8 cellular contexts compared by ENCODE assay signal in genomic region chr14:32201816-32202467, GRCh38. TPM values are rescaled to one million over a fixed set of nuclear protein-coding genes. Genes with fewer than 3 reads are reported as not detected.
DNase-seq lines count a peak whose midpoint lies in the region; ATAC-seq lines count a peak whose summit lies in the region.

TSS of gene RNU6-7 (plus strand) at chr14:32202045.

- peak within 1 kb of the TSS; percentile 95 to 100 (median 99) for H3K27ac Mint-ChIP-seq in CD8-positive, alpha-beta memory T cell
- peak within 1 kb of the TSS; percentile 97 for H3K27ac Mint-ChIP-seq in T-helper 2 cell treated with Interferon-gamma antibody and Interleukin-4, amounts not matched to agents 5 μg/mL and 100 μg/mL, for 36 hours

- peak in 4 of 5 donors; percentile 1 to 81 (median 51) for DNase-seq in CD8-positive, alpha-beta memory T cell
- DNase-seq in MG63, result no peak
- peak; percentile 16 for DNase-seq in T-helper 2 cell treated with Interferon-gamma antibody and Interleukin-4, amounts not matched to agents 5 μg/mL and 100 μg/mL, for 36 hours (ENCODE audit: low spot score)
- peak; percentile 25 for DNase-seq in dermis blood vessel endothelial cell
- peak in 24 of 49 donors; percentile 2 to 84 (median 27) for DNase-seq in substantia nigra (lab: John Stamatoyannopoulos, UW)
- no peak for DNase-seq in HCEC 1CT

- WGBS in mesodermal cell (ENCODE audit: insufficient coverage in 2 of 2), 2 experiments, result 1 to 2% methylated on average over 34 of the region's 38 CpGs

- peak within 1 kb of the TSS; percentile 85 for H3K4me3 ChIP-seq in CD8-positive, alpha-beta memory T cell (ENCODE audit: low read length)
- H3K4me3 ChIP-seq in MG63 (peak within 1 kb of the TSS; percentile 44), mesodermal cell (ENCODE audit: extremely low read depth, insufficient read depth, low read length, poor library complexity, severe bottlenecking) (peak within 1 kb of the TSS; percentile 61)

- CTCF ChIA-PET in CD8-positive, alpha-beta memory T cell (lab: Charles Lee), result interaction anchor here (0.7 to 1.9 kb wide), 2 partner anchors 124 to 127 kb away, joined by 3 to 18 read pairs; partner anchors contain the start of gene ARHGAP5

- peaks cover 29 to 43% (median 40%) of the 10 kb centered on the region in 3 donors for H3K4me1 Mint-ChIP-seq in CD8-positive, alpha-beta memory T cell
- peaks cover 41% of the 10 kb centered on the region for H3K4me1 Mint-ChIP-seq in T-helper 2 cell treated with Interferon-gamma antibody and Interleukin-4, amounts not matched to agents 5 μg/mL and 100 μg/mL, for 36 hours (ENCODE audit: low read depth)

- H3K4me3 Mint-ChIP-seq in CD8-positive, alpha-beta memory T cell, result peak within 1 kb of the TSS; percentile 85 to 97 (median 92)
- peak within 1 kb of the TSS; percentile 85 for H3K4me3 Mint-ChIP-seq in T-helper 2 cell treated with Interferon-gamma antibody and Interleukin-4, amounts not matched to agents 5 μg/mL and 100 μg/mL, for 36 hours

- no peak for ATAC-seq in HG02759 (IDR thresholded peaks at IDR 0.05; ENCODE audit: unreplicated experiment)

- H3K27ac ChIP-seq in CD8-positive, alpha-beta memory T cell (ENCODE audit: low read depth, low read length), result peak within 1 kb of the TSS; percentile 97
- H3K27ac ChIP-seq in mesodermal cell (ENCODE audit: low read depth, low read length, severe bottlenecking) (peak within 1 kb of the TSS; percentile 99), substantia nigra (ENCODE audit: low read depth, low read length, poor library complexity, severe bottlenecking) (peak within 1 kb of the TSS; percentile 68)

- H3K36me3 Mint-ChIP-seq in CD8-positive, alpha-beta memory T cell, result peaks cover 0 to 14% (median 0%) of the 10 kb centered on the region in 3 donors
- no peaks in the 10 kb centered on the region for H3K36me3 Mint-ChIP-seq in T-helper 2 cell treated with Interferon-gamma antibody and Interleukin-4, amounts not matched to agents 5 μg/mL and 100 μg/mL, for 36 hours (ENCODE audit: low read depth)

- peaks cover 6 to 8% of the 10 kb centered on the region in 2 donors for H3K27me3 Mint-ChIP-seq in CD8-positive, alpha-beta memory T cell
- H3K27me3 Mint-ChIP-seq in T-helper 2 cell treated with Interferon-gamma antibody and Interleukin-4, amounts not matched to agents 5 μg/mL and 100 μg/mL, for 36 hours (ENCODE audit: low read depth), result peaks cover 19% of the 10 kb centered on the region

- H3K9me3 ChIP-seq in CD8-positive, alpha-beta memory T cell (ENCODE audit: low read length), result no peaks in the 10 kb centered on the region
- H3K9me3 ChIP-seq in MG63 (no peaks in the 10 kb centered on the region), mesodermal cell (ENCODE audit: control insufficient read depth, low read length) (no peaks in the 10 kb centered on the region)

- peaks cover 0 to 3% (median 0%) of the 10 kb centered on the region in 5 donors for H3K9me3 Mint-ChIP-seq in CD8-positive, alpha-beta memory T cell
- H3K9me3 Mint-ChIP-seq in T-helper 2 cell treated with Interferon-gamma antibody and Interleukin-4, amounts not matched to agents 5 μg/mL and 100 μg/mL, for 36 hours, result no peaks in the 10 kb centered on the region

- H3K4me1 ChIP-seq in CD8-positive, alpha-beta memory T cell (ENCODE audit: insufficient read depth, low read length), result peaks cover 16% of the 10 kb centered on the region
- no peaks in the 10 kb centered on the region for H3K4me1 ChIP-seq in mesodermal cell (ENCODE audit: control insufficient read depth, insufficient read depth, low read length, poor library complexity, severe bottlenecking)

- no peaks in the 10 kb centered on the region for H3K36me3 ChIP-seq in CD8-positive, alpha-beta memory T cell (ENCODE audit: insufficient read depth, low read length)
- H3K36me3 ChIP-seq in MG63 (no peaks in the 10 kb centered on the region), mesodermal cell (ENCODE audit: control insufficient read depth, insufficient read depth, low read length) (no peaks in the 10 kb centered on the region)

- POLR2A ChIA-PET in CD8-positive, alpha-beta memory T cell (lab: Charles Lee), result interaction anchor here (0.8 to 3.0 kb wide), 2 partner anchors 125 to 1175 kb away, joined by 4 to 21 read pairs; partner anchors contain the start of gene ARHGAP5

- H3K27me3 ChIP-seq in CD8-positive, alpha-beta memory T cell (ENCODE audit: insufficient read depth, low read length, poor library complexity, severe bottlenecking), result no peaks in the 10 kb centered on the region
- no peaks in the 10 kb centered on the region for H3K27me3 ChIP-seq in MG63

RNA-seq across cellular contexts. Expression of gene RNU6-7, which starts in this region (rescaled TPM):
- not detected for total RNA-seq in CD8-positive, alpha-beta memory T cell
- not detected for polyA plus RNA-seq in CD8-positive, alpha-beta memory T cell
- not detected in 2 replicates for total RNA-seq in MG63 (2014; rRNA removed; shearing (Covaris generic); ENCODE audit: low replicate concordance)
- total RNA-seq in dermis blood vessel endothelial cell, result not detected in 2 replicates
- polyA plus RNA-seq in mesodermal cell (2013, experiment 1 of 2), result not detected
- not detected for polyA plus RNA-seq in mesodermal cell (2013, experiment 2 of 2)

Comparison
In these comparisons a context has a peak if more than half of its experiments do, and no peak if none do; other contexts are left out.
1. Peak in DNase-seq, H3K4me3 ChIP-seq and H3K27ac ChIP-seq in CD8-positive, alpha-beta memory T cell; RNA of the gene not detected or under 1 TPM.
2. Peak in DNase-seq in dermis blood vessel endothelial cell; RNA of the gene not detected or under 1 TPM.